In the genomic region with DNA sequence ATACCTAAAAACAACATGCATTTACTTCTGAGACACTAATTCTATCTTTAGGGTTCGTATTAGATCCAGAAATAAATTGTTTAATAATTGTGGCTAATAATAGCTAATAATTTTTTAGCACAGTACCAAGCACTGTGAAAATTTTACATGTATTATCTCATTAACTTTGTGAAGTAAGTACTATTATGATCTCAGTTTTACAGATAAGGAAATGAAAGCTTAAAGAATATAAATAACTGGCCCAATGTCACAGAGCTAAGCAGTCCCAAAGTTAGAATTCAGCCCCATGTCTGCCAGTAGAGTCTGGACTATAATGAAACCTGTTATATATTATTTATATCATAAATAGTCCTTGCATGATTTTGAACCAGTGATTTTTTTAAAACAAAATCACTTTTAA, we compare ENCODE assay signal across 10 cellular contexts.
"Had no signal": no experiment of that assay in that cellular context is flagged by ENCODE, and none has a peak within 500 bp of the region (broad histone marks: within the 10 kb centered on the region; RNA-seq: fewer than 3 reads in every experiment).

No MANE protein-coding gene starts in this region.

- H2AFZ ChIP-seq: GM23248 had no signal

- H3K27ac Mint-ChIP-seq: HFFc6 had no signal

- FAIRE-seq: HTR-8/SVneo had no signal

- DNase-seq: GM23248, GOT3, H7, HFFc6, IMR-90, KBM-7 had no signal

- H3K4me1 ChIP-seq: HAP-1 had no signal

- H3K27ac ChIP-seq: GM23248, KMS-11 had no signal

- H3K9me3 ChIP-seq: HAP-1 had no signal

- H3K4me3 Mint-ChIP-seq: HFFc6 had no signal

- H3K4me2 ChIP-seq: KMS-11 had no signal

- H3K4me3 ChIP-seq: GM23248, HAP-1 had no signal

- H3K9me3 Mint-ChIP-seq: HFFc6 had no signal

- H3K9ac ChIP-seq: GM23248, KMS-11 had no signal

- ATAC-seq: HCT116 had no signal
